Comparison of ENCODE assay signal across 19 cellular contexts in the genomic region with DNA sequence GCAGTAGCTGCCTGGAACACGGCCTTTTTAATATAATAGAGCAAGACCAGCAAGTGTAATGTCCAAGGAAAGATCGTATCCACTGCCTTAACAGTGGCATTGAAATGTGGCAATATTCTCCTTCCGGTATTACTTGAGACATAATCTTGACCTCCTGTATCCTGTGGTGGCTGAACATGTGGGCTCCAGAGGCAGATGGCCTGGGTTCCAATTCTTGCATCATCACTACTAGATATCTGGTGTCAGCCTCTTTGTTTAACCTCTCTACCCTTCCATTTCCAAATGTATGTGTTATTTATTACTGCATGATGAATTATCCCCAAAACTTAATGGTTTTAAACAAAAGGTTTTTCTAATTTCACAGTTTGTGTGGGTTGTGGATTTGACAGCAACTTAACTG.
"Had no signal": no experiment of that assay in that cellular context is flagged by ENCODE, and none has a peak within 500 bp of the region (broad histone marks: within the 10 kb centered on the region; RNA-seq: fewer than 3 reads in every experiment).

No MANE protein-coding gene starts in this region.

- H3K9me3 Mint-ChIP-seq: activated naive CD4-positive, alpha-beta T cell treated with anti-CD3 and anti-CD28 coated beads, Interleukin-2, amount 50 U/mL, for 24 hours; brain; T-cell; WTC11 had no signal

- DNase-seq: activated gamma-delta T cell; activated T-cell treated with anti-CD3 and anti-CD28 coated beads for 4 hours; aorta; heart right ventricle; islet precursor cell; left cardiac atrium; nucleus accumbens; right cardiac atrium; stimulated activated CD4-positive, alpha-beta T cell treated with anti-CD3 and anti-CD28 coated beads, Interleukin-12 subunit alpha, Interleukin-12 subunit beta, amount 100 ng/mL, for 4 hours; stimulated activated CD4-positive, alpha-beta T cell treated with anti-CD3 and anti-CD28 coated beads, Interleukin-4, amount 100 ng/mL, for 4 hours; stimulated activated naive CD8-positive, alpha-beta T cell treated with anti-CD3 and anti-CD28 coated beads, Interleukin-15, Interleukin-2, amounts not matched to agents 100 U/mL and 50 U/mL, for 24 hours; T-cell; T-helper 9 cell; upper lobe of left lung had no signal

- H3K4me3 Mint-ChIP-seq: activated naive CD4-positive, alpha-beta T cell treated with anti-CD3 and anti-CD28 coated beads, Interleukin-2, amount 50 U/mL, for 24 hours; activated T-helper 1 cell treated with anti-CD3 and anti-CD28 coated beads, Interleukin-12 subunit alpha, Interleukin-12 subunit beta, Interleukin-2, Interleukin-4 antibody, amounts not matched to agents 30 ng/mL and 10 ng/mL and 1 ng/mL, durations not matched to agents 14 hours and 24 hours and 36 hours; T-cell; WTC11 had no signal

- H3K36me3 Mint-ChIP-seq: activated naive CD4-positive, alpha-beta T cell treated with anti-CD3 and anti-CD28 coated beads, Interleukin-2, amount 50 U/mL, for 24 hours; brain; T-cell; WTC11 had no signal

- H3K4me3 ChIP-seq: heart right ventricle, upper lobe of left lung had no signal

- ATAC-seq: esophagus mucosa; heart right ventricle; left cardiac atrium; right cardiac atrium; stimulated activated naive CD8-positive, alpha-beta T cell treated with anti-CD3 and anti-CD28 coated beads, Interleukin-15, Interleukin-2, amounts not matched to agents 100 U/mL and 50 U/mL, for 24 hours; T-cell; WTC11 had no signal

- H3K27ac Mint-ChIP-seq: brain, WTC11 had no signal

- H3K27me3 Mint-ChIP-seq: activated naive CD4-positive, alpha-beta T cell treated with anti-CD3 and anti-CD28 coated beads, Interleukin-2, amount 50 U/mL, for 24 hours; T-cell had no signal

- H3K4me1 Mint-ChIP-seq: brain, WTC11 had no signal
